Comparison of ENCODE assay signal across 30 cellular contexts in genomic region chr14:66444271-66444987, GRCh38. TPM values are rescaled to one million over a fixed set of nuclear protein-coding genes. Genes with fewer than 3 reads are reported as not detected.
A peak's percentile ranks its signal among the peaks of the same experiment; 100 is the strongest.
DNase-seq lines count a peak whose midpoint lies in the region; ATAC-seq and TF ChIP-seq lines count a peak whose summit lies in the region.
"Had no signal": no experiment of that assay in that cellular context is flagged by ENCODE, and none has a peak within 500 bp of the region (broad histone marks: within the 10 kb centered on the region; RNA-seq: fewer than 3 reads in every experiment).

No MANE protein-coding gene starts in this region.

- 0 out of 2 replicates have a peak overlapping the region, but pooled peaks have one; percentile 3 for H3K27ac Mint-ChIP-seq in WTC11
- H3K27ac Mint-ChIP-seq: activated CD4-positive, alpha-beta T cell treated with anti-CD3 and anti-CD28 coated beads, Interleukin-2, amount 10 ng/mL, durations not matched to agents 24 days and 14 days; activated T-helper 1 cell treated with anti-CD3 and anti-CD28 coated beads, Interleukin-12 subunit alpha, Interleukin-12 subunit beta, Interleukin-2, Interleukin-4 antibody, amounts not matched to agents 30 ng/mL and 10 ng/mL and 1 ng/mL, durations not matched to agents 14 hours and 24 hours and 36 hours; stimulated activated effector memory CD8-positive, alpha-beta T cell treated with anti-CD3 and anti-CD28 coated beads, Interleukin-12 subunit alpha, Interleukin-12 subunit beta, amount 100 ng/mL, for 72 hours; T-helper 1 cell treated with Interleukin-12 subunit alpha and Interleukin-12 subunit beta and Interleukin-4 antibody, amounts not matched to agents 30 μg/mL and 1 μg/mL, for 36 hours had no signal

- H3K4me3 ChIP-seq in heart left ventricle, result no peak overlapping the region
- H3K4me3 ChIP-seq in gastrocnemius medialis, result no peak overlapping the region
- H3K4me3 ChIP-seq: GM12878, Peyer's patch, suprapubic skin had no signal

- CTCF ChIA-PET in WTC11 (lab: Charles Lee), result no interaction called here

- no peak for TF ChIP-seq POLR2A in heart left ventricle (IDR thresholded peaks at IDR 0.05)
- TF ChIP-seq POLR2A in gastrocnemius medialis (IDR thresholded peaks at IDR 0.05), result no peak

- no peak overlapping the region for H3K4me3 Mint-ChIP-seq in WTC11
- H3K4me3 Mint-ChIP-seq: activated CD4-positive, alpha-beta T cell treated with anti-CD3 and anti-CD28 coated beads, Interleukin-2, amount 10 ng/mL, durations not matched to agents 24 days and 14 days; activated T-helper 1 cell treated with anti-CD3 and anti-CD28 coated beads, Interleukin-12 subunit alpha, Interleukin-12 subunit beta, Interleukin-2, Interleukin-4 antibody, amounts not matched to agents 30 ng/mL and 10 ng/mL and 1 ng/mL, durations not matched to agents 14 hours and 24 hours and 36 hours; CD8-positive, alpha-beta memory T cell; stimulated activated effector memory CD8-positive, alpha-beta T cell treated with anti-CD3 and anti-CD28 coated beads, Interleukin-12 subunit alpha, Interleukin-12 subunit beta, amount 100 ng/mL, for 72 hours; T-helper 1 cell treated with Interleukin-12 subunit alpha and Interleukin-12 subunit beta and Interleukin-4 antibody, amounts not matched to agents 30 μg/mL and 1 μg/mL, for 36 hours had no signal

- peaks cover 21% of the 10 kb centered on the region for H3K9me3 Mint-ChIP-seq in WTC11

- in situ Hi-C loops in gastrocnemius medialis (cut with MboI; ENCODE audit: low sequenced_read_pairs in 4 of 4), result no loop called here

- peak; percentile 20 for DNase-seq in HCEC 1CT
- no peak for DNase-seq in WTC11 (ENCODE audit: low spot score)
- peak in 1 of 5 donors; percentile 27 for DNase-seq in heart left ventricle
- DNase-seq in gastrocnemius medialis, result peak; percentile 19 to 63
- no peak for DNase-seq in hippocampal formation (lab: John Stamatoyannopoulos, UW)
- DNase-seq in SKM-1 (lab: John Stamatoyannopoulos, UW; ENCODE audit: unreplicated experiment), result no peak
- DNase-seq: activated CD4-positive, alpha-beta T cell treated with anti-CD3 and anti-CD28 coated beads, Interleukin-2, amount 10 ng/mL, durations not matched to agents 24 days and 14 days; activated naive CD4-positive, alpha-beta T cell treated with anti-CD3 and anti-CD28 coated beads, Interleukin-2, amount 50 U/mL, for 16 hours; CD8-positive, alpha-beta memory T cell; DMS79; effector CD4-positive, alpha-beta T cell; KG1; NCI-H187 treated with DMSO at 0.1 percent for 48 hours; NCI-H446; Peyer's patch; posterior cingulate gyrus had no signal

- POLR2A ChIA-PET in WTC11 (lab: Charles Lee), result no interaction called here

- no peak for TF ChIP-seq CTCF in WTC11 (IDR thresholded peaks at IDR 0.05)
- TF ChIP-seq CTCF in heart left ventricle (IDR thresholded peaks at IDR 0.05), result no peak
- TF ChIP-seq CTCF in gastrocnemius medialis (IDR thresholded peaks at IDR 0.05 in 4 of 5, conservative IDR thresholded peaks at IDR 0.05 in 1 of 5), result no peak

- intact Hi-C loops in heart left ventricle (cut with DNase I), result no loop called here
- intact Hi-C loops in gastrocnemius medialis (cut with DNase I; ENCODE audit: low total_unique reads), result no loop called here

- ATAC-seq in WTC11, result no peak
- peak; percentile 32 to 89 (median 76) for ATAC-seq in heart left ventricle
- peak; percentile 82 to 84 for ATAC-seq in gastrocnemius medialis
- no peak for ATAC-seq in GM19324 (IDR thresholded peaks at IDR 0.05; ENCODE audit: low FRiP score, unreplicated experiment)
- ATAC-seq: esophagus mucosa; GM12878; stimulated activated effector memory CD8-positive, alpha-beta T cell treated with anti-CD3 and anti-CD28 coated beads, Interleukin-12 subunit alpha, Interleukin-12 subunit beta, amount 100 ng/mL, for 72 hours had no signal

- H3K4me1 ChIP-seq in heart left ventricle, result no peaks in the 10 kb centered on the region
- H3K4me1 ChIP-seq in gastrocnemius medialis, result no peaks in the 10 kb centered on the region
- H3K4me1 ChIP-seq: Peyer's patch had no signal

- H3K36me3 Mint-ChIP-seq in WTC11, result peaks cover 8% of the 10 kb centered on the region; the same call in 1 of the 2 replicates
- H3K36me3 Mint-ChIP-seq: stimulated activated effector memory CD8-positive, alpha-beta T cell treated with anti-CD3 and anti-CD28 coated beads, Interleukin-12 subunit alpha, Interleukin-12 subunit beta, amount 100 ng/mL, for 72 hours had no signal

- WGBS in heart left ventricle, 4 donors, result 69 to 88% (median 82%) methylated on average over 2 of the region's 2 CpGs

- H3K27ac ChIP-seq in heart left ventricle (no peak overlapping the region), gastrocnemius medialis (peak overlapping the region in 3 of 4 donors; percentile 13 to 53 (median 43))
- H3K27ac ChIP-seq: Peyer's patch, suprapubic skin had no signal

- H3K36me3 ChIP-seq in heart left ventricle (no peaks in the 10 kb centered on the region), gastrocnemius medialis (no peaks in the 10 kb centered on the region)
- H3K36me3 ChIP-seq: Peyer's patch, suprapubic skin had no signal

- H3K27me3 ChIP-seq in heart left ventricle (no peaks in the 10 kb centered on the region), gastrocnemius medialis (no peaks in the 10 kb centered on the region)
- H3K27me3 ChIP-seq: Peyer's patch, suprapubic skin had no signal

- peaks cover 0 to 15% (median 5%) of the 10 kb centered on the region in 12 donors for H3K9me3 ChIP-seq in heart left ventricle
- H3K9me3 ChIP-seq in gastrocnemius medialis, result no peaks in the 10 kb centered on the region
- H3K9me3 ChIP-seq: Peyer's patch, suprapubic skin had no signal

- no peaks in the 10 kb centered on the region; the same call in 1 of the 2 replicates for H3K27me3 Mint-ChIP-seq in WTC11 (ENCODE audit: low read depth)
- H3K27me3 Mint-ChIP-seq: activated CD4-positive, alpha-beta T cell treated with anti-CD3 and anti-CD28 coated beads, Interleukin-2, amount 10 ng/mL, durations not matched to agents 24 days and 14 days had no signal

- H3K4me1 Mint-ChIP-seq in WTC11, result no peaks in the 10 kb centered on the region
- H3K4me1 Mint-ChIP-seq: activated CD4-positive, alpha-beta T cell treated with anti-CD3 and anti-CD28 coated beads, Interleukin-2, amount 10 ng/mL, durations not matched to agents 24 days and 14 days; CD8-positive, alpha-beta memory T cell; stimulated activated effector memory CD8-positive, alpha-beta T cell treated with anti-CD3 and anti-CD28 coated beads, Interleukin-12 subunit alpha, Interleukin-12 subunit beta, amount 100 ng/mL, for 72 hours had no signal

TF ChIP-seq in WTC11, 78 proteins besides CTCF, POLR2A, EP300 and RAD21 (continues in another document):
- no peak for TF ChIP-seq ZNF138 (CRISPR knock-in tag; conservative IDR thresholded peaks at IDR 0.05)
- no peak for TF ChIP-seq TEAD4 (CRISPR knock-in tag; IDR thresholded peaks at IDR 0.05)
- no peak for TF ChIP-seq TCF7 (CRISPR knock-in tag; IDR thresholded peaks at IDR 0.05; ENCODE audit: low read depth)
- TF ChIP-seq ZNF532 (CRISPR knock-in tag; IDR thresholded peaks at IDR 0.05; ENCODE audit: borderline replicate concordance), result no peak
- no peak for TF ChIP-seq SOX15 (CRISPR knock-in tag; IDR thresholded peaks at IDR 0.05)
- no peak for TF ChIP-seq NR1H2 (CRISPR knock-in tag; IDR thresholded peaks at IDR 0.05)
- no peak for TF ChIP-seq OVOL2 (CRISPR knock-in tag; IDR thresholded peaks at IDR 0.05; ENCODE audit: borderline replicate concordance)
- TF ChIP-seq GRHL2 (CRISPR knock-in tag; IDR thresholded peaks at IDR 0.05; ENCODE audit: insufficient replicate concordance, severe bottlenecking), result no peak
- no peak for TF ChIP-seq NR3C1 (CRISPR knock-in tag; conservative IDR thresholded peaks at IDR 0.05; ENCODE audit: low read depth)
- no peak for TF ChIP-seq USF2 (CRISPR knock-in tag; IDR thresholded peaks at IDR 0.05)
- no peak for TF ChIP-seq IRF2 (CRISPR knock-in tag; IDR thresholded peaks at IDR 0.05; ENCODE audit: borderline replicate concordance, low read depth)

RNA-seq across cellular contexts. Expression of gene CCDC196, which starts 41.7 kb away (rescaled TPM):
- total RNA-seq in WTC11 (2021) (not detected in 3 replicates), heart left ventricle (not detected), gastrocnemius medialis (not detected)
- not detected for polyA plus RNA-seq in heart left ventricle
- total RNA-seq: activated CD4-positive, alpha-beta T cell treated with anti-CD3 and anti-CD28 coated beads, Interleukin-2, amount 10 ng/mL, durations not matched to agents 24 days and 14 days; activated T-helper 1 cell treated with anti-CD3 and anti-CD28 coated beads, Interleukin-12 subunit alpha, Interleukin-12 subunit beta, Interleukin-2, Interleukin-4 antibody, amounts not matched to agents 30 ng/mL and 10 ng/mL and 1 ng/mL, durations not matched to agents 14 hours and 24 hours and 36 hours; CD8-positive, alpha-beta memory T cell; chondrocyte; esophagus mucosa; GM12878; HT-29; lower leg skin; mononuclear cell; Peyer's patch; SK-MEL-5; skeletal muscle tissue; suprapubic skin had no signal
- polyA plus RNA-seq: CD8-positive, alpha-beta memory T cell; neural cell had no signal

Comparison
In these comparisons a context has a peak if more than half of its experiments do, and no peak if none do; other contexts are left out.
1. DNase-seq: peak in HCEC 1CT (single experiment) and gastrocnemius medialis (2 of 2); none in WTC11 (single experiment), hippocampal formation (0 of 2) and SKM-1 (single experiment).
2. ATAC-seq: peak in heart left ventricle (4 of 4) and gastrocnemius medialis (2 of 2); none in WTC11 (single experiment) and GM19324 (single experiment).
3. H3K27ac ChIP-seq: peak in gastrocnemius medialis (3 of 4); none in heart left ventricle (0 of 12).